In genomic region chr2:18903750-18904149, GRCh38 we compare ENCODE assay signal across 11 cellular contexts.
A peak's percentile ranks its signal among the peaks of the same experiment; 100 is the strongest.
DNase-seq lines count a peak whose midpoint lies in the region; ATAC-seq and TF ChIP-seq lines count a peak whose summit lies in the region.
"Had no signal": no experiment of that assay in that cellular context is flagged by ENCODE, and none has a peak within 500 bp of the region (broad histone marks: within the 10 kb centered on the region; RNA-seq: fewer than 3 reads in every experiment).

No MANE protein-coding gene starts in this region.

- peak overlapping the region; percentile 54 for H3K4me2 ChIP-seq in OCI-LY7 (ENCODE audit: low read length)

- DNase-seq in OCI-LY7 (ENCODE audit: low spot score) (peak; percentile 77), islet precursor cell (no peak), H7 (no peak), AG08395 (ENCODE audit: low spot score) (no peak), NCI-H1105 treated with DMSO at 0.1 percent for 48 hours (lab: John Stamatoyannopoulos, UW) (no peak)
- DNase-seq: dermis blood vessel endothelial cell, WERI-Rb-1 had no signal

- peak; percentile 97 for ATAC-seq in GM18499 (IDR thresholded peaks at IDR 0.05; ENCODE audit: insufficient read depth, unreplicated experiment)
- ATAC-seq in GM21360 (IDR thresholded peaks at IDR 0.05; ENCODE audit: unreplicated experiment): peak; percentile 97
- ATAC-seq in HG03039 (IDR thresholded peaks at IDR 0.05; ENCODE audit: unreplicated experiment): peak; percentile 95
- ATAC-seq: Panc1 had no signal

- intact Hi-C loops in OCI-LY7 (cut with micrococcal nuclease; ENCODE audit: unreplicated experiment): loop anchor here (2.0 kb wide), 1 partner anchor 37 kb away; no protein-coding TSS in a partner anchor

- H3K4me3 ChIP-seq in OCI-LY7 (ENCODE audit: low read depth, low read length, poor library complexity, severe bottlenecking): no peak overlapping the region
- no peak overlapping the region for H3K4me3 ChIP-seq in H7 (ENCODE audit: insufficient read depth, low read depth, low read length)

- no peak overlapping the region for H2AFZ ChIP-seq in OCI-LY7 (ENCODE audit: low read length)

- POLR2A ChIA-PET in OCI-LY7 (lab: Charles Lee): interaction anchor here (0.5 to 4.5 kb wide), 6 partner anchors 11 to 371 kb away, joined by 3 to 39 read pairs (median 4); partner anchors contain the start of gene RDH14

- H3K9me2 ChIP-seq in OCI-LY7 (ENCODE audit: insufficient read depth, low read length): no peaks in the 10 kb centered on the region

- CTCF ChIA-PET in OCI-LY7 (lab: Charles Lee; ENCODE audit: unreplicated experiment): no interaction called here

- H3K4me1 ChIP-seq in OCI-LY7 (ENCODE audit: insufficient read depth, low read length, poor library complexity, severe bottlenecking): peaks cover 20% of the 10 kb centered on the region

- H3K36me3 ChIP-seq in OCI-LY7 (ENCODE audit: insufficient read depth, low read length) (no peaks in the 10 kb centered on the region), H7 (replicated peaks; ENCODE audit: control insufficient read depth, insufficient read depth, low read length) (no peaks in the 10 kb centered on the region)
- H3K36me3 ChIP-seq: WERI-Rb-1 had no signal

- H3K79me2 ChIP-seq in OCI-LY7 (ENCODE audit: insufficient read depth, low read depth, low read length): no peaks in the 10 kb centered on the region

- no peak for TF ChIP-seq CTCF in OCI-LY7 (conservative IDR thresholded peaks at IDR 0.05; ENCODE audit: low read length)

- BruUV-seq in OCI-LY7 (replicated peaks; lab: Mats Ljungman, UMichigan): no TSS peak

- H3K9me3 ChIP-seq in OCI-LY7 (ENCODE audit: low read length): no peaks in the 10 kb centered on the region

- no peaks in the 10 kb centered on the region for H4K20me1 ChIP-seq in OCI-LY7 (ENCODE audit: insufficient read depth, low read length)

- no peaks in the 10 kb centered on the region for H3K27me3 ChIP-seq in H7 (ENCODE audit: control insufficient read depth, insufficient read depth, low read length)

- H3K27ac ChIP-seq in OCI-LY7 (ENCODE audit: low read depth, low read length, poor library complexity, severe bottlenecking): peak overlapping the region; percentile 23
- H3K27ac ChIP-seq: WERI-Rb-1 had no signal
